In genomic region chr7:43849069-43849468, GRCh38 we compare ENCODE assay signal across 19 cellular contexts.
"Had no signal": no experiment of that assay in that cellular context is flagged by ENCODE, and none has a peak within 500 bp of the region (broad histone marks: within the 10 kb centered on the region; RNA-seq: fewer than 3 reads in every experiment).

No MANE protein-coding gene starts in this region.

- H2AFZ ChIP-seq: hepatocyte had no signal

- ATAC-seq: foreskin keratinocyte, natural killer cell, right cardiac atrium had no signal

- H3K4me1 ChIP-seq: foreskin keratinocyte, stomach, transverse colon had no signal

- H3K27ac ChIP-seq: coronary artery, foreskin keratinocyte, hepatocyte, ovary, stomach, thoracic aorta, transverse colon had no signal

- H3K36me3 ChIP-seq: ovary, stomach, thoracic aorta, transverse colon had no signal

- H3K4me2 ChIP-seq: hepatocyte had no signal

- H3K9me3 ChIP-seq: ovary, stomach, thoracic aorta, transverse colon had no signal

- H3K27me3 ChIP-seq: hepatocyte, ovary, transverse colon had no signal

- H3K79me2 ChIP-seq: hepatocyte had no signal

- H3K4me3 ChIP-seq: coronary artery, hepatocyte, ovary, stomach, thoracic aorta, transverse colon had no signal

- DNase-seq: effector CD4-positive, alpha-beta T cell; endodermal cell; erythroblast; foreskin keratinocyte; head of caudate nucleus; kidney glomerular epithelial cell; natural killer cell; nucleus accumbens; ovary; right cardiac atrium; small intestine; stimulated activated CD4-positive, alpha-beta T cell treated with anti-CD3 and anti-CD28 coated beads, Interleukin-12 subunit alpha, Interleukin-12 subunit beta, amount 100 ng/mL, for 4 hours; stimulated activated naive CD4-positive, alpha-beta T cell; stomach; substantia nigra; transverse colon had no signal
